16 cellular contexts compared by ENCODE assay signal in genomic region chr1:205356424-205357151, GRCh38. TPM values are rescaled to one million over a fixed set of nuclear protein-coding genes. Genes with fewer than 3 reads are reported as not detected.
DNase-seq lines count a peak whose midpoint lies in the region; TF ChIP-seq lines count a peak whose summit lies in the region.
"Had no signal": no experiment of that assay in that cellular context is flagged by ENCODE, and none has a peak within 500 bp of the region (broad histone marks: within the 10 kb centered on the region; RNA-seq: fewer than 3 reads in every experiment).

A gene with protein sequence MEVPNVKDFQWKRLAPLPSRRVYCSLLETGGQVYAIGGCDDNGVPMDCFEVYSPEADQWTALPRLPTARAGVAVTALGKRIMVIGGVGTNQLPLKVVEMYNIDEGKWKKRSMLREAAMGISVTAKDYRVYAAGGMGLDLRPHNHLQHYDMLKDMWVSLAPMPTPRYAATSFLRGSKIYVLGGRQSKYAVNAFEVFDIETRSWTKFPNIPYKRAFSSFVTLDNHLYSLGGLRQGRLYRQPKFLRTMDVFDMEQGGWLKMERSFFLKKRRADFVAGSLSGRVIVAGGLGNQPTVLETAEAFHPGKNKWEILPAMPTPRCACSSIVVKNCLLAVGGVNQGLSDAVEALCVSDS (minus strand): TSS chr1:205356922. CDS start chr1:205343604, 13,318 bp downstream.

- H3K9me3 Mint-ChIP-seq in activated T-helper 2 cell treated with anti-CD3 and anti-CD28 coated beads, Interferon-gamma antibody, Interleukin-2, Interleukin-4, amounts not matched to agents 10 μg/mL and 5 μg/mL and 100 μg/mL, durations not matched to agents 14 hours and 24 hours and 36 hours: no peaks in the 10 kb centered on the region

- H3K27ac ChIP-seq in HUES64 (ENCODE audit: low read depth, low read length) (0 out of 2 replicates have a peak within 1 kb of the TSS, but pooled peaks have one; percentile 5), caudate nucleus (ENCODE audit: low read depth, low read length) (peak within 1 kb of the TSS; percentile 70), spleen (no peak within 1 kb of the TSS)
- H3K27ac ChIP-seq: ascending aorta, VCaP had no signal

- 65% methylated on average over 20 of the region's 20 CpGs for WGBS in HUES64
- WGBS in spleen, 5 donors: 60 to 85% (median 75%) methylated on average over 17 to 20 of the region's 20 CpGs

- H3K4me1 Mint-ChIP-seq in activated T-helper 2 cell treated with anti-CD3 and anti-CD28 coated beads, Interferon-gamma antibody, Interleukin-2, Interleukin-4, amounts not matched to agents 10 μg/mL and 5 μg/mL and 100 μg/mL, durations not matched to agents 14 hours and 24 hours and 36 hours (ENCODE audit: low read depth): no peaks in the 10 kb centered on the region

- no peaks in the 10 kb centered on the region for H3K36me3 Mint-ChIP-seq in activated T-helper 2 cell treated with anti-CD3 and anti-CD28 coated beads, Interferon-gamma antibody, Interleukin-2, Interleukin-4, amounts not matched to agents 10 μg/mL and 5 μg/mL and 100 μg/mL, durations not matched to agents 14 hours and 24 hours and 36 hours (ENCODE audit: low read depth)

- H3K36me3 ChIP-seq in HUES64 (ENCODE audit: insufficient read depth, low read length) (no peaks in the 10 kb centered on the region), neuron (ENCODE audit: insufficient read depth, low read length) (no peaks in the 10 kb centered on the region), spleen (no peaks in the 10 kb centered on the region)
- H3K36me3 ChIP-seq: ascending aorta had no signal

- TF ChIP-seq CTCF in spleen (IDR thresholded peaks at IDR 0.05 in 8 of 11, conservative IDR thresholded peaks at IDR 0.05 in 3 of 11): no peak

- H3K4me1 ChIP-seq in HUES64 (ENCODE audit: insufficient read depth, low read length) (peaks cover 50% of the 10 kb centered on the region), neuron (ENCODE audit: insufficient read depth, low read length) (peaks cover 56% of the 10 kb centered on the region), spleen (peaks cover 0 to 9% (median 0%) of the 10 kb centered on the region in 6 donors)
- H3K4me1 ChIP-seq: ascending aorta had no signal

- 0 out of 2 replicates have a peak within 1 kb of the TSS, but pooled peaks have one; percentile 5 for H3K9ac ChIP-seq in HUES64 (ENCODE audit: low read depth, low read length)

- TF ChIP-seq POLR2A in spleen (IDR thresholded peaks at IDR 0.05): no peak

- H3K27ac Mint-ChIP-seq in activated T-helper 2 cell treated with anti-CD3 and anti-CD28 coated beads, Interferon-gamma antibody, Interleukin-2, Interleukin-4, amounts not matched to agents 10 μg/mL and 5 μg/mL and 100 μg/mL, durations not matched to agents 14 hours and 24 hours and 36 hours: no peak within 1 kb of the TSS

- H3K4me3 Mint-ChIP-seq in activated T-helper 2 cell treated with anti-CD3 and anti-CD28 coated beads, Interferon-gamma antibody, Interleukin-2, Interleukin-4, amounts not matched to agents 10 μg/mL and 5 μg/mL and 100 μg/mL, durations not matched to agents 14 hours and 24 hours and 36 hours (ENCODE audit: low read depth): no peak within 1 kb of the TSS

- peak; percentile 73 for DNase-seq in Ammon's horn (ENCODE audit: low spot score)
- peak in 20 of 61 donors; percentile 15 to 57 (median 34) for DNase-seq in caudate nucleus (lab: John Stamatoyannopoulos, UW)
- no peak for DNase-seq in ureter (ENCODE audit: low spot score)
- DNase-seq in activated T-helper 2 cell treated with anti-CD3 and anti-CD28 coated beads, Interferon-gamma antibody, Interleukin-2, Interleukin-4, amounts not matched to agents 10 μg/mL and 5 μg/mL and 100 μg/mL, durations not matched to agents 14 hours and 24 hours and 36 hours (ENCODE audit: low spot score): no peak
- no peak for DNase-seq in spleen
- DNase-seq in kidney tubule cell (ENCODE audit: low spot score): no peak
- DNase-seq: mucosa of descending colon, NCI-H510A, SIG-M5 had no signal

- H3K4me3 ChIP-seq in HUES64 (ENCODE audit: low read length) (peak within 1 kb of the TSS; percentile 17; the same call in 1 of the 2 replicates), neuron (ENCODE audit: low read length) (peak within 1 kb of the TSS; percentile 42), spleen (no peak within 1 kb of the TSS)
- H3K4me3 ChIP-seq: ascending aorta, mucosa of descending colon had no signal

- H2AFZ ChIP-seq in neuron (ENCODE audit: low read depth, low read length): peak within 1 kb of the TSS; percentile 41

- H3K27me3 Mint-ChIP-seq in activated T-helper 2 cell treated with anti-CD3 and anti-CD28 coated beads, Interferon-gamma antibody, Interleukin-2, Interleukin-4, amounts not matched to agents 10 μg/mL and 5 μg/mL and 100 μg/mL, durations not matched to agents 14 hours and 24 hours and 36 hours (ENCODE audit: low read depth): peaks cover 16% of the 10 kb centered on the region

- H3K9me3 ChIP-seq in HUES64 (ENCODE audit: insufficient read depth, low read depth, low read length) (no peaks in the 10 kb centered on the region), neuron (ENCODE audit: low read length) (no peaks in the 10 kb centered on the region), spleen (no peaks in the 10 kb centered on the region)
- H3K9me3 ChIP-seq: ascending aorta, mucosa of descending colon had no signal

- intact Hi-C loops in activated T-helper 2 cell treated with anti-CD3 and anti-CD28 coated beads, Interferon-gamma antibody, Interleukin-2, Interleukin-4, amounts not matched to agents 10 μg/mL and 5 μg/mL and 100 μg/mL, durations not matched to agents 14 hours and 24 hours and 36 hours (cut with micrococcal nuclease): no loop called here
- intact Hi-C loops in spleen (cut with DNase I; ENCODE audit: low total_unique reads): no loop called here

- H3K27me3 ChIP-seq in HUES64 (ENCODE audit: insufficient read depth, low read length) (no peaks in the 10 kb centered on the region), neuron (ENCODE audit: insufficient read depth, low read length) (no peaks in the 10 kb centered on the region), spleen (replicated peaks in 1 of 7) (peaks cover 0 to 31% (median 0%) of the 10 kb centered on the region in 7 donors)
- H3K27me3 ChIP-seq: ascending aorta had no signal

RNA-seq across cellular contexts. Expression of the gene that starts here (rescaled TPM):
- 2.1 TPM for polyA plus RNA-seq in HUES64 (2013, experiment 1 of 2)
- polyA plus RNA-seq in HUES64 (2013, experiment 2 of 2): 4.4 TPM
- total RNA-seq in ureter: not detected
- total RNA-seq in activated T-helper 2 cell treated with anti-CD3 and anti-CD28 coated beads, Interferon-gamma antibody, Interleukin-2, Interleukin-4, amounts not matched to agents 10 μg/mL and 5 μg/mL and 100 μg/mL, durations not matched to agents 14 hours and 24 hours and 36 hours: not detected in 2 replicates
- total RNA-seq in spleen: 1 to 10 TPM in 1 of 7 donors, under 1 TPM in 3, not detected in 3; 0.17 to 2.8 (median 0.62) TPM
- polyA plus RNA-seq in spleen: under 1 TPM; 0.26 to 0.48 (median 0.39) TPM
- total RNA-seq: ascending aorta, endothelial cell of umbilical vein, HT1080 had no signal
- polyA plus RNA-seq: BJ, endothelial cell of umbilical vein had no signal

Comparison
In these comparisons a context has a peak if more than half of its experiments do, and no peak if none do; other contexts are left out.
1. H3K27ac ChIP-seq: peak in HUES64 (single experiment) and caudate nucleus (single experiment); none in spleen (0 of 8).
2. H3K4me3 ChIP-seq: peak in HUES64 (single experiment) and neuron (single experiment); none in spleen (0 of 8).